10 cellular contexts compared by ENCODE assay signal in genomic region chr20:62622178-62622876, GRCh38. TPM values are rescaled to one million over a fixed set of nuclear protein-coding genes. Genes with fewer than 3 reads are reported as not detected.
DNase-seq lines count a peak whose midpoint lies in the region; ATAC-seq and TF ChIP-seq lines count a peak whose summit lies in the region.
"Had no signal": no experiment of that assay in that cellular context is flagged by ENCODE, and none has a peak within 500 bp of the region (broad histone marks: within the 10 kb centered on the region; RNA-seq: fewer than 3 reads in every experiment).

No MANE protein-coding gene starts in this region.

- WGBS in trophoblast cell (ENCODE audit: extremely low coverage, insufficient coverage, insufficient read length) = no CpG with 5 or more reads among the region's 25 CpGs

- H2BK5ac ChIP-seq in trophoblast cell (ENCODE audit: low read depth, low read length, poor library complexity) = peak overlapping the region; percentile 86

- H3K79me2 ChIP-seq in trophoblast cell (ENCODE audit: control insufficient read depth, insufficient read depth, low read length, poor library complexity) = peaks cover 5% of the 10 kb centered on the region

- peaks cover 31% of the 10 kb centered on the region for H3K79me1 ChIP-seq in trophoblast cell (ENCODE audit: low read length)

- no peaks in the 10 kb centered on the region for H3K36me3 ChIP-seq in BLaER1 treated with 17β-estradiol and CSF1 and Interleukin-3, amounts not matched to agents 10 nM and 100 nM
- H3K36me3 ChIP-seq in Peyer's patch (no peaks in the 10 kb centered on the region), trophoblast cell (ENCODE audit: control insufficient read depth in 1 of 2, insufficient read depth in 2 of 2, low read length in 2 of 2) (no peaks in the 10 kb centered on the region), SJCRH30 (no peaks in the 10 kb centered on the region)

- H2BK12ac ChIP-seq in trophoblast cell (ENCODE audit: low read length) = peak overlapping the region; percentile 84

- H3K14ac ChIP-seq in trophoblast cell (ENCODE audit: low read length) = peak overlapping the region; percentile 76

- ATAC-seq in HG03354 (IDR thresholded peaks at IDR 0.05; ENCODE audit: poor library complexity, severe bottlenecking, unreplicated experiment) = no peak

- DNase-seq in Peyer's patch = no peak
- no peak for DNase-seq in epithelial cell of prostate (ENCODE audit: low read depth, low spot score)
- no peak for DNase-seq in trophoblast cell
- DNase-seq in OCI-M2 (lab: John Stamatoyannopoulos, UW; ENCODE audit: unreplicated experiment) = no peak
- no peak for DNase-seq in NOMO-1 treated with dmso at 0.1 percent for 144 hours (lab: John Stamatoyannopoulos, UW; ENCODE audit: unreplicated experiment)
- DNase-seq in SJCRH30 = no peak
- DNase-seq: CD4-positive, alpha-beta T cell; NCI-H226 had no signal

- peak overlapping the region; percentile 41 for H2AFZ ChIP-seq in trophoblast cell (ENCODE audit: insufficient read depth, low read length, poor library complexity)

- H3K27ac ChIP-seq in BLaER1 treated with 17β-estradiol and CSF1 and Interleukin-3, amounts not matched to agents 10 nM and 100 nM = peak overlapping the region; percentile 56 to 95 (median 80); a peak in 21 of 22 replicates
- H3K27ac ChIP-seq in Peyer's patch = peak overlapping the region in 3 of 4 donors; percentile 91 to 99 (median 92)
- peak overlapping the region; percentile 95 for H3K27ac ChIP-seq in epithelial cell of prostate
- peak overlapping the region; percentile 92 for H3K27ac ChIP-seq in trophoblast cell (ENCODE audit: low read depth, low read length)
- H3K27ac ChIP-seq in SJCRH30 = no peak overlapping the region

- peak overlapping the region; percentile 73 for H3K4ac ChIP-seq in trophoblast cell (ENCODE audit: low read depth, low read length)

- peaks cover 87 to 98% (median 94%) of the 10 kb centered on the region in 10 experiments for H3K4me1 ChIP-seq in BLaER1 treated with 17β-estradiol and CSF1 and Interleukin-3, amounts not matched to agents 10 nM and 100 nM
- H3K4me1 ChIP-seq in Peyer's patch (peaks cover 21 to 36% (median 33%) of the 10 kb centered on the region in 4 donors), trophoblast cell (ENCODE audit: control insufficient read depth in 1 of 2, insufficient read depth in 2 of 2, low read length in 2 of 2) (peaks cover 27 to 30% of the 10 kb centered on the region in 2 experiments), SJCRH30 (peaks cover 30% of the 10 kb centered on the region)

- H4K20me1 ChIP-seq in BLaER1 treated with 17β-estradiol and CSF1 and Interleukin-3, amounts not matched to agents 10 nM and 100 nM = peaks cover 0 to 2% (median 0%) of the 10 kb centered on the region in 11 experiments; a peak in 1 of 22 replicates

- TF ChIP-seq CTCF in Peyer's patch (IDR thresholded peaks at IDR 0.05) = no peak

- H3K23ac ChIP-seq in trophoblast cell (ENCODE audit: low read length) = no peak overlapping the region

- H4K12ac ChIP-seq in trophoblast cell (ENCODE audit: low read depth, low read length) = no peak overlapping the region

- peak overlapping the region in 3 of 10 experiments; percentile 11 to 52 (median 50); a peak in 4 of 20 replicates for H3K4me3 ChIP-seq in BLaER1 treated with 17β-estradiol and CSF1 and Interleukin-3, amounts not matched to agents 10 nM and 100 nM
- H3K4me3 ChIP-seq in Peyer's patch = no peak overlapping the region
- no peak overlapping the region for H3K4me3 ChIP-seq in trophoblast cell (ENCODE audit: low read depth, low read length)
- no peak overlapping the region for H3K4me3 ChIP-seq in SJCRH30

- H4K8ac ChIP-seq in trophoblast cell (ENCODE audit: low read depth, low read length) = peak overlapping the region; percentile 75

- H3K27me3 ChIP-seq in BLaER1 treated with 17β-estradiol and CSF1 and Interleukin-3, amounts not matched to agents 10 nM and 100 nM = no peaks in the 10 kb centered on the region
- no peaks in the 10 kb centered on the region for H3K27me3 ChIP-seq in Peyer's patch
- H3K27me3 ChIP-seq in trophoblast cell (ENCODE audit: insufficient read depth, low read length) = no peaks in the 10 kb centered on the region
- H3K27me3 ChIP-seq in SJCRH30 = no peaks in the 10 kb centered on the region

- peak overlapping the region; percentile 93 for H4K91ac ChIP-seq in trophoblast cell (ENCODE audit: low read depth, low read length)

- H3K9me3 ChIP-seq in BLaER1 treated with 17β-estradiol and CSF1 and Interleukin-3, amounts not matched to agents 10 nM and 100 nM (replicated peaks in 1 of 11) = peaks cover 0 to under 1% (median 0%) of the 10 kb centered on the region in 11 experiments; a peak in 2 of 22 replicates
- no peaks in the 10 kb centered on the region for H3K9me3 ChIP-seq in Peyer's patch
- H3K9me3 ChIP-seq in trophoblast cell (ENCODE audit: insufficient read depth, low read depth, low read length) = peaks cover 3% of the 10 kb centered on the region
- H3K9me3 ChIP-seq in SJCRH30 (replicated peaks) = no peaks in the 10 kb centered on the region

- H3K18ac ChIP-seq in trophoblast cell (ENCODE audit: low read length) = peak overlapping the region; percentile 62

- peak overlapping the region; percentile 91 to 99 (median 95) for H3K4me2 ChIP-seq in BLaER1 treated with 17β-estradiol and CSF1 and Interleukin-3, amounts not matched to agents 10 nM and 100 nM
- H3K4me2 ChIP-seq in trophoblast cell (ENCODE audit: low read length) = no peak overlapping the region

- peak overlapping the region; percentile 62 for H2BK120ac ChIP-seq in trophoblast cell (ENCODE audit: insufficient read depth, low read length, poor library complexity)

- TF ChIP-seq POLR2A in Peyer's patch (IDR thresholded peaks at IDR 0.05) = no peak

- peak overlapping the region; percentile 92 for H2AK5ac ChIP-seq in trophoblast cell (ENCODE audit: low read length)

- H3K9ac ChIP-seq in BLaER1 treated with 17β-estradiol and CSF1 and Interleukin-3, amounts not matched to agents 10 nM and 100 nM = peak overlapping the region; percentile 57 to 81 (median 72); a peak in 20 of 22 replicates
- H3K9ac ChIP-seq in trophoblast cell (ENCODE audit: low read length) = no peak overlapping the region

RNA-seq across cellular contexts. Expression of gene SLCO4A1, which starts 20.0 kb away (rescaled TPM):
- total RNA-seq in Peyer's patch = 10 to 100 TPM in 3 of 4 donors, 1 to 10 TPM in 1; 6.7 to 42.9 (median 28.5) TPM
- 63.6 and 64.8 TPM in 2 replicates for polyA plus RNA-seq in trophoblast cell (2013)
- 3.9 and 5.8 TPM in 2 replicates for total RNA-seq in SJCRH30 (2014; rRNA removed; shearing (Covaris generic))
